8 cellular contexts compared by ENCODE assay signal in genomic region chr10:68561804-68562649, GRCh38. TPM values are rescaled to one million over a fixed set of nuclear protein-coding genes. Genes with fewer than 3 reads are reported as not detected.
DNase-seq lines count a peak whose midpoint lies in the region; ATAC-seq and TF ChIP-seq lines count a peak whose summit lies in the region.

No MANE protein-coding gene starts in this region.

- H3K4me1 Mint-ChIP-seq in naive B cell = peaks cover 20 to 29% (median 21%) of the 10 kb centered on the region in 3 donors
- H3K4me1 Mint-ChIP-seq in MCF 10A (ENCODE audit: insufficient read depth, unreplicated experiment) = peaks cover 5% of the 10 kb centered on the region

- H3K4me3 ChIP-seq in BJ (ENCODE audit: low read depth, low read length) (peak overlapping the region; percentile 77), choroid plexus epithelial cell (ENCODE audit: low read depth, low read length) (peak overlapping the region; percentile 70)

- DNase-seq in BJ (ENCODE audit: low read depth) = no peak
- DNase-seq in M059J (ENCODE audit: low read depth) = peak; percentile 45
- peak; percentile 35 for DNase-seq in choroid plexus epithelial cell (ENCODE audit: low read depth)
- no peak for DNase-seq in naive B cell
- DNase-seq in SHP77 treated with DMSO at 0.1 percent for 48 hours (lab: John Stamatoyannopoulos, UW) = no peak
- DNase-seq in SW 1271 (lab: John Stamatoyannopoulos, UW) = no peak
- no peak for DNase-seq in MCF 10A (ENCODE audit: unreplicated experiment)

- peak overlapping the region; percentile 42 to 90 (median 80) for H3K4me3 Mint-ChIP-seq in naive B cell
- H3K4me3 Mint-ChIP-seq in MCF 10A (ENCODE audit: unreplicated experiment) = no peak overlapping the region

- H3K36me3 Mint-ChIP-seq in naive B cell = peaks cover 0 to 5% of the 10 kb centered on the region in 2 donors
- H3K36me3 Mint-ChIP-seq in MCF 10A (ENCODE audit: insufficient read depth, unreplicated experiment) = peaks cover 7% of the 10 kb centered on the region

- no peaks in the 10 kb centered on the region for H3K27me3 ChIP-seq in BJ (ENCODE audit: control insufficient read depth, insufficient read depth, low read length)

- H3K9me3 Mint-ChIP-seq in naive B cell (peaks cover 0 to 6% (median 0%) of the 10 kb centered on the region in 7 donors), MCF 10A (ENCODE audit: unreplicated experiment) (no peaks in the 10 kb centered on the region)

- POLR2A ChIA-PET in BJ (lab: Charles Lee) = no interaction called here
- POLR2A ChIA-PET in MCF 10A (lab: Yijun Ruan, JAX) = no interaction called here

- TF ChIP-seq CTCF in BJ (IDR thresholded peaks at IDR 0.05; ENCODE audit: insufficient read depth, low read depth, low read length) = peak; percentile 14; the same call in 1 of the 2 replicates
- TF ChIP-seq CTCF in choroid plexus epithelial cell (conservative IDR thresholded peaks at IDR 0.05; ENCODE audit: low read depth, low read length) = no peak
- TF ChIP-seq CTCF in MCF 10A (IDR thresholded peaks at IDR 0.05; ENCODE audit: unreplicated experiment) = no peak

- CTCF ChIA-PET in BJ (lab: Yijun Ruan, JAX) (interaction anchor here (1.5 to 2.9 kb wide), 2 partner anchors 11 to 38 kb away, joined by 5 to 21 read pairs; no protein-coding TSS in a partner anchor), MCF 10A (lab: Yijun Ruan, JAX) (no interaction called here)

- H3K27ac Mint-ChIP-seq in naive B cell (peak overlapping the region in 1 of 6 donors; percentile 86), MCF 10A (ENCODE audit: low read depth, unreplicated experiment) (no peak overlapping the region)

- peak in 1 of 2 donors; percentile 39 for ATAC-seq in naive B cell (ENCODE audit: low read depth in 2 of 2)
- ATAC-seq in GM21447 (IDR thresholded peaks at IDR 0.05; ENCODE audit: unreplicated experiment) = no peak

- no peaks in the 10 kb centered on the region for H3K36me3 ChIP-seq in BJ (ENCODE audit: control insufficient read depth, insufficient read depth, low read length)

- BruUV-seq in MCF 10A (replicated peaks; lab: Mats Ljungman, UMichigan) = no TSS peak

- H3K27me3 Mint-ChIP-seq in naive B cell (peaks cover 59 to 74% (median 70%) of the 10 kb centered on the region in 3 donors), MCF 10A (ENCODE audit: insufficient read depth, unreplicated experiment) (peaks cover 11% of the 10 kb centered on the region)

- intact Hi-C loops in MCF 10A (cut with micrococcal nuclease) = no loop called here

RNA-seq across cellular contexts. Expression of gene TET1, which starts 1.9 kb away (rescaled TPM):
- polyA plus RNA-seq in BJ (2011; rRNA removed) = 1.1 and 1.9 TPM in 2 replicates
- polyA minus RNA-seq in BJ (2011; rRNA and poly(A)+ RNA removed) = 6.3 and 7.5 TPM in 2 replicates
- 2.8 and 4.0 TPM in 2 replicates for total RNA-seq in M059J (2014; rRNA removed; shearing (Covaris generic))
- under 1 TPM in 5 of 6 donors, not detected in 1; 0.58 to 0.97 (median 0.64) TPM for polyA plus RNA-seq in naive B cell (ENCODE audit: low read depth in 6 of 6)
- total RNA-seq in MCF 10A (2022) = 0.05 TPM in 1 of 2 replicates, not detected in the other

RNA-seq across cellular contexts. Expression of gene SLC25A16, which starts 34.7 kb away (rescaled TPM):
- 5.0 and 13.4 TPM in 2 replicates for polyA plus RNA-seq in BJ (2011; rRNA removed)
- 25.0 and 27.0 TPM in 2 replicates for polyA minus RNA-seq in BJ (2011; rRNA and poly(A)+ RNA removed)
- total RNA-seq in M059J (2014; rRNA removed; shearing (Covaris generic)) = 4.8 and 8.9 TPM in 2 replicates
- 10 to 100 TPM in 1 of 6 donors, 1 to 10 TPM in 5; 3.6 to 11.0 (median 5.1) TPM for polyA plus RNA-seq in naive B cell (ENCODE audit: low read depth in 6 of 6)
- total RNA-seq in MCF 10A (2022) = 18.3 and 20.0 TPM in 2 replicates

Comparison
In these comparisons a context has a peak if more than half of its experiments do, and no peak if none do; other contexts are left out.
1. DNase-seq: peak in M059J (single experiment) and choroid plexus epithelial cell (single experiment); none in BJ (single experiment), naive B cell (single experiment), SHP77 treated with DMSO at 0.1 percent for 48 hours (single experiment), SW 1271 (0 of 2) and MCF 10A (single experiment).